27 cellular contexts compared by ENCODE assay signal in the genomic region with DNA sequence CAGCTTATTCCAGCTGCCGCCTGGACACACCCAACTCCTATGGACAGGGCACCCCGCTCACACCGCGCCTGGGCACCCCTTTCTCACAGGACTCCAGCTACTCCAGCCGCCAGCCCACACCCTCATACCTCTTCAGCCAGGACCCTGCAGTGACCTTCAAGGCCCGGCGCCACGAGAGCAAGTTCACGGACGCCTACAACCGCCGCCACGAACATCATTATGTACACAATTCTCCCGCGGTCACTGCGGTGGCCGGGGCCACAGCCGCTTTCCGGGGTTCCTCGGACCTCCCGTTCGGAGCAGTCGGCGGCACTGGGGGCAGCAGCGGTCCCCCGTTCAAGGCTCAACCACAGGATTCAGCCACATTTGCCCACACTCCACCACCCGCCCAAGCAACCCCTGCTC. TPM values are rescaled to one million over a fixed set of nuclear protein-coding genes. Genes with fewer than 3 reads are reported as not detected.
DNase-seq lines count a peak whose midpoint lies in the region; ATAC-seq and TF ChIP-seq lines count a peak whose summit lies in the region.
"Had no signal": no experiment of that assay in that cellular context is flagged by ENCODE, and none has a peak within 500 bp of the region (broad histone marks: within the 10 kb centered on the region; RNA-seq: fewer than 3 reads in every experiment).

No MANE protein-coding gene starts in this region.

- intact Hi-C loops in activated T-helper 2 cell treated with anti-CD3 and anti-CD28 coated beads, Interferon-gamma antibody, Interleukin-2, Interleukin-4, amounts not matched to agents 10 μg/mL and 5 μg/mL and 100 μg/mL, durations not matched to agents 14 hours and 24 hours and 36 hours (cut with micrococcal nuclease): loop anchor here (5.0 to 10.0 kb wide), 3 partner anchors 32 to 695 kb away; a partner anchor contains a TSS

- H3K4me3 Mint-ChIP-seq in CD4-positive, CD25-positive, alpha-beta regulatory T cell: peak overlapping the region; percentile 55 to 90 (median 65)
- H3K4me3 Mint-ChIP-seq in activated T-helper 2 cell treated with anti-CD3 and anti-CD28 coated beads, Interferon-gamma antibody, Interleukin-2, Interleukin-4, amounts not matched to agents 10 μg/mL and 5 μg/mL and 100 μg/mL, durations not matched to agents 14 hours and 24 hours and 36 hours (ENCODE audit: low read depth): peak overlapping the region; percentile 8
- peak overlapping the region in 7 of 10 donors; percentile 9 to 76 (median 50) for H3K4me3 Mint-ChIP-seq in naive thymus-derived CD8-positive, alpha-beta T cell
- no peak overlapping the region for H3K4me3 Mint-ChIP-seq in immature natural killer cell
- no peak overlapping the region for H3K4me3 Mint-ChIP-seq in stimulated activated effector memory CD8-positive, alpha-beta T cell treated with anti-CD3 and anti-CD28 coated beads, Interleukin-12 subunit alpha, Interleukin-12 subunit beta, amount 100 ng/mL, for 72 hours
- H3K4me3 Mint-ChIP-seq: stimulated activated naive CD8-positive, alpha-beta T cell treated with anti-CD3 and anti-CD28 coated beads, Interleukin-15, amount 100 ng/mL, for 72 hours had no signal

- peak overlapping the region; percentile 100 for H3K27ac ChIP-seq in 22Rv1
- H3K27ac ChIP-seq in CD4-positive, CD25-positive, alpha-beta regulatory T cell (ENCODE audit: insufficient read depth, low read length, poor library complexity, severe bottlenecking): no peak overlapping the region
- H3K27ac ChIP-seq: KMS-11, upper lobe of right lung had no signal

- no peak overlapping the region for H3K4me3 ChIP-seq in CD4-positive, CD25-positive, alpha-beta regulatory T cell (ENCODE audit: low read depth, low read length)
- H3K4me3 ChIP-seq: HAP-1, skin epidermis, upper lobe of right lung had no signal

- H3K9me3 Mint-ChIP-seq in CD4-positive, CD25-positive, alpha-beta regulatory T cell: no peaks in the 10 kb centered on the region
- H3K9me3 Mint-ChIP-seq in activated T-helper 2 cell treated with anti-CD3 and anti-CD28 coated beads, Interferon-gamma antibody, Interleukin-2, Interleukin-4, amounts not matched to agents 10 μg/mL and 5 μg/mL and 100 μg/mL, durations not matched to agents 14 hours and 24 hours and 36 hours: no peaks in the 10 kb centered on the region
- no peaks in the 10 kb centered on the region for H3K9me3 Mint-ChIP-seq in naive thymus-derived CD8-positive, alpha-beta T cell
- no peaks in the 10 kb centered on the region for H3K9me3 Mint-ChIP-seq in immature natural killer cell
- no peaks in the 10 kb centered on the region for H3K9me3 Mint-ChIP-seq in stimulated activated effector memory CD8-positive, alpha-beta T cell treated with anti-CD3 and anti-CD28 coated beads, Interleukin-12 subunit alpha, Interleukin-12 subunit beta, amount 100 ng/mL, for 72 hours
- H3K9me3 Mint-ChIP-seq: naive B cell; stimulated activated naive CD8-positive, alpha-beta T cell treated with anti-CD3 and anti-CD28 coated beads, Interleukin-15, amount 100 ng/mL, for 72 hours had no signal

- peak overlapping the region in 2 of 3 donors; percentile 56 to 62 for H3K27ac Mint-ChIP-seq in CD4-positive, CD25-positive, alpha-beta regulatory T cell
- H3K27ac Mint-ChIP-seq in activated T-helper 2 cell treated with anti-CD3 and anti-CD28 coated beads, Interferon-gamma antibody, Interleukin-2, Interleukin-4, amounts not matched to agents 10 μg/mL and 5 μg/mL and 100 μg/mL, durations not matched to agents 14 hours and 24 hours and 36 hours: no peak overlapping the region
- H3K27ac Mint-ChIP-seq in naive thymus-derived CD8-positive, alpha-beta T cell: peak overlapping the region in 8 of 10 donors; percentile 41 to 88 (median 79)
- H3K27ac Mint-ChIP-seq in immature natural killer cell: peak overlapping the region in 1 of 6 donors; percentile 43
- no peak overlapping the region for H3K27ac Mint-ChIP-seq in stimulated activated effector memory CD8-positive, alpha-beta T cell treated with anti-CD3 and anti-CD28 coated beads, Interleukin-12 subunit alpha, Interleukin-12 subunit beta, amount 100 ng/mL, for 72 hours
- H3K27ac Mint-ChIP-seq: progenitor cell of endocrine pancreas had no signal

- no peak for ATAC-seq in CD4-positive, CD25-positive, alpha-beta regulatory T cell (ENCODE audit: low read depth in 2 of 2)
- no peak for ATAC-seq in naive thymus-derived CD8-positive, alpha-beta T cell
- ATAC-seq in stimulated activated effector memory CD8-positive, alpha-beta T cell treated with anti-CD3 and anti-CD28 coated beads, Interleukin-12 subunit alpha, Interleukin-12 subunit beta, amount 100 ng/mL, for 72 hours: no peak
- ATAC-seq: stimulated activated naive CD8-positive, alpha-beta T cell treated with anti-CD3 and anti-CD28 coated beads, Interleukin-15, amount 100 ng/mL, for 72 hours; upper lobe of right lung had no signal

- H3K36me3 ChIP-seq in CD4-positive, CD25-positive, alpha-beta regulatory T cell (ENCODE audit: control insufficient read depth, insufficient read depth, low read length): peaks cover 48% of the 10 kb centered on the region

- POLR2A ChIA-PET in naive thymus-derived CD8-positive, alpha-beta T cell (lab: Charles Lee): interaction anchor here (37.3 kb wide), 1 partner anchor 21 kb away, joined by 2517 read pairs; a partner anchor contains a TSS

- no peaks in the 10 kb centered on the region for H3K27me3 ChIP-seq in CD4-positive, CD25-positive, alpha-beta regulatory T cell (ENCODE audit: control insufficient read depth, insufficient read depth, low read length)
- H3K27me3 ChIP-seq: upper lobe of right lung had no signal

- H3K36me3 Mint-ChIP-seq in CD4-positive, CD25-positive, alpha-beta regulatory T cell: peaks cover 33% of the 10 kb centered on the region
- H3K36me3 Mint-ChIP-seq in activated T-helper 2 cell treated with anti-CD3 and anti-CD28 coated beads, Interferon-gamma antibody, Interleukin-2, Interleukin-4, amounts not matched to agents 10 μg/mL and 5 μg/mL and 100 μg/mL, durations not matched to agents 14 hours and 24 hours and 36 hours (ENCODE audit: low read depth): peaks cover 63% of the 10 kb centered on the region
- peaks cover 0 to 47% (median 12%) of the 10 kb centered on the region in 3 donors for H3K36me3 Mint-ChIP-seq in naive thymus-derived CD8-positive, alpha-beta T cell
- H3K36me3 Mint-ChIP-seq in immature natural killer cell: peaks cover 9 to 22% (median 11%) of the 10 kb centered on the region in 3 donors
- peaks cover 89% of the 10 kb centered on the region for H3K36me3 Mint-ChIP-seq in stimulated activated effector memory CD8-positive, alpha-beta T cell treated with anti-CD3 and anti-CD28 coated beads, Interleukin-12 subunit alpha, Interleukin-12 subunit beta, amount 100 ng/mL, for 72 hours

- H3K4me1 ChIP-seq in CD4-positive, CD25-positive, alpha-beta regulatory T cell (ENCODE audit: control insufficient read depth, insufficient read depth, low read length, poor library complexity, severe bottlenecking): peaks cover 86% of the 10 kb centered on the region

- H3K9me3 ChIP-seq in CD4-positive, CD25-positive, alpha-beta regulatory T cell (ENCODE audit: control insufficient read depth in 2 of 2, low read length in 2 of 2): no peaks in the 10 kb centered on the region
- H3K9me3 ChIP-seq: HAP-1, upper lobe of right lung had no signal

- DNase-seq in CD4-positive, CD25-positive, alpha-beta regulatory T cell: no peak
- no peak for DNase-seq in activated T-helper 2 cell treated with anti-CD3 and anti-CD28 coated beads, Interferon-gamma antibody, Interleukin-2, Interleukin-4, amounts not matched to agents 10 μg/mL and 5 μg/mL and 100 μg/mL, durations not matched to agents 14 hours and 24 hours and 36 hours (ENCODE audit: low spot score)
- DNase-seq in naive thymus-derived CD8-positive, alpha-beta T cell: no peak
- DNase-seq in immature natural killer cell (no peak), NCI-H187 treated with DMSO at 0.1 percent for 48 hours (lab: John Stamatoyannopoulos, UW) (no peak)
- DNase-seq in stimulated activated effector memory CD8-positive, alpha-beta T cell treated with anti-CD3 and anti-CD28 coated beads, Interleukin-12 subunit alpha, Interleukin-12 subunit beta, amount 100 ng/mL, for 72 hours (ENCODE audit: low spot score in 2 of 2): no peak
- DNase-seq: anterior cingulate cortex; central memory CD4-positive, alpha-beta T cell; COR-L47; EL; erythroblast; hippocampal formation; mesendoderm; naive B cell; NCI-H1694 treated with DMSO at 0.1 percent for 48 hours; OCI-M1; SIG-M5; stimulated activated naive CD8-positive, alpha-beta T cell treated with anti-CD3 and anti-CD28 coated beads, Interleukin-15, amount 100 ng/mL, for 72 hours; T-helper 1 cell; upper lobe of right lung had no signal

- no peaks in the 10 kb centered on the region for H3K27me3 Mint-ChIP-seq in CD4-positive, CD25-positive, alpha-beta regulatory T cell
- H3K27me3 Mint-ChIP-seq in activated T-helper 2 cell treated with anti-CD3 and anti-CD28 coated beads, Interferon-gamma antibody, Interleukin-2, Interleukin-4, amounts not matched to agents 10 μg/mL and 5 μg/mL and 100 μg/mL, durations not matched to agents 14 hours and 24 hours and 36 hours (ENCODE audit: low read depth): no peaks in the 10 kb centered on the region
- H3K27me3 Mint-ChIP-seq in naive thymus-derived CD8-positive, alpha-beta T cell: no peaks in the 10 kb centered on the region
- H3K27me3 Mint-ChIP-seq in immature natural killer cell (ENCODE audit: low read depth in 3 of 3): peaks cover 3 to 6% (median 3%) of the 10 kb centered on the region in 3 donors
- H3K27me3 Mint-ChIP-seq: naive B cell; progenitor cell of endocrine pancreas; stimulated activated naive CD8-positive, alpha-beta T cell treated with anti-CD3 and anti-CD28 coated beads, Interleukin-15, amount 100 ng/mL, for 72 hours had no signal

- H3K4me1 Mint-ChIP-seq in CD4-positive, CD25-positive, alpha-beta regulatory T cell: peaks cover 10 to 68% (median 37%) of the 10 kb centered on the region in 4 donors
- H3K4me1 Mint-ChIP-seq in activated T-helper 2 cell treated with anti-CD3 and anti-CD28 coated beads, Interferon-gamma antibody, Interleukin-2, Interleukin-4, amounts not matched to agents 10 μg/mL and 5 μg/mL and 100 μg/mL, durations not matched to agents 14 hours and 24 hours and 36 hours (ENCODE audit: low read depth): peaks cover 37% of the 10 kb centered on the region
- peaks cover 22 to 71% (median 70%) of the 10 kb centered on the region in 4 donors for H3K4me1 Mint-ChIP-seq in naive thymus-derived CD8-positive, alpha-beta T cell
- peaks cover 57 to 60% of the 10 kb centered on the region in 2 donors for H3K4me1 Mint-ChIP-seq in immature natural killer cell
- H3K4me1 Mint-ChIP-seq in stimulated activated effector memory CD8-positive, alpha-beta T cell treated with anti-CD3 and anti-CD28 coated beads, Interleukin-12 subunit alpha, Interleukin-12 subunit beta, amount 100 ng/mL, for 72 hours: peaks cover 52% of the 10 kb centered on the region

- TF ChIP-seq CTCF in 22Rv1 (IDR thresholded peaks at IDR 0.05): no peak

RNA-seq across cellular contexts. Expression of a gene that starts 5.9 kb away (rescaled TPM):
- total RNA-seq in CD4-positive, CD25-positive, alpha-beta regulatory T cell: 118 TPM
- 1 to 10 TPM; 1.2 to 2.0 (median 1.5) TPM for polyA plus RNA-seq in CD4-positive, CD25-positive, alpha-beta regulatory T cell
- total RNA-seq in activated T-helper 2 cell treated with anti-CD3 and anti-CD28 coated beads, Interferon-gamma antibody, Interleukin-2, Interleukin-4, amounts not matched to agents 10 μg/mL and 5 μg/mL and 100 μg/mL, durations not matched to agents 14 hours and 24 hours and 36 hours: 23.3 and 24.0 TPM in 2 replicates
- total RNA-seq in naive thymus-derived CD8-positive, alpha-beta T cell: 10 to 100 TPM; 92.8 to 93.8 TPM
- polyA plus RNA-seq in naive thymus-derived CD8-positive, alpha-beta T cell: 1 to 10 TPM in 2 of 3 donors, under 1 TPM in 1; 0.98 to 3.7 (median 2.8) TPM
- polyA plus RNA-seq in immature natural killer cell: 1 to 10 TPM in 1 of 3 donors, under 1 TPM in 1, not detected in 1; 0.56 to 2.3 TPM

RNA-seq across cellular contexts. Expression of a gene that starts 16.2 kb away (rescaled TPM):
- total RNA-seq in CD4-positive, CD25-positive, alpha-beta regulatory T cell: 149 TPM
- 100 to 1,000 TPM in 1 of 4 donors, 10 to 100 TPM in 3; 80.4 to 100 (median 92.0) TPM for polyA plus RNA-seq in CD4-positive, CD25-positive, alpha-beta regulatory T cell
- 115 and 119 TPM in 2 replicates for total RNA-seq in activated T-helper 2 cell treated with anti-CD3 and anti-CD28 coated beads, Interferon-gamma antibody, Interleukin-2, Interleukin-4, amounts not matched to agents 10 μg/mL and 5 μg/mL and 100 μg/mL, durations not matched to agents 14 hours and 24 hours and 36 hours
- total RNA-seq in naive thymus-derived CD8-positive, alpha-beta T cell: 100 to 1,000 TPM; 176 to 178 TPM
- 100 to 1,000 TPM in 1 of 3 donors, 10 to 100 TPM in 2; 79.9 to 101 (median 80.1) TPM for polyA plus RNA-seq in naive thymus-derived CD8-positive, alpha-beta T cell
- polyA plus RNA-seq in immature natural killer cell: 100 to 1,000 TPM in 2 of 3 donors, 10 to 100 TPM in 1; 97.6 to 183 (median 128) TPM

RNA-seq across cellular contexts. Expression of a gene that starts 48.9 kb away (rescaled TPM):
- not detected for total RNA-seq in CD4-positive, CD25-positive, alpha-beta regulatory T cell
- polyA plus RNA-seq in CD4-positive, CD25-positive, alpha-beta regulatory T cell: not detected
- total RNA-seq in activated T-helper 2 cell treated with anti-CD3 and anti-CD28 coated beads, Interferon-gamma antibody, Interleukin-2, Interleukin-4, amounts not matched to agents 10 μg/mL and 5 μg/mL and 100 μg/mL, durations not matched to agents 14 hours and 24 hours and 36 hours: not detected in 2 replicates
- not detected for total RNA-seq in naive thymus-derived CD8-positive, alpha-beta T cell
- polyA plus RNA-seq in naive thymus-derived CD8-positive, alpha-beta T cell: not detected
- not detected for polyA plus RNA-seq in immature natural killer cell
- total RNA-seq: activated CD8-positive, alpha-beta memory T cell treated with anti-CD3 and anti-CD28 coated beads for 36 hours; frontal cortex; progenitor cell of endocrine pancreas had no signal

Comparison
In these comparisons a context has a peak if more than half of its experiments do, and no peak if none do; other contexts are left out.
1. H3K27ac Mint-ChIP-seq: peak in CD4-positive, CD25-positive, alpha-beta regulatory T cell (2 of 3) and naive thymus-derived CD8-positive, alpha-beta T cell (8 of 10); none in activated T-helper 2 cell treated with anti-CD3 and anti-CD28 coated beads, Interferon-gamma antibody, Interleukin-2, Interleukin-4, amounts not matched to agents 10 μg/mL and 5 μg/mL and 100 μg/mL, durations not matched to agents 14 hours and 24 hours and 36 hours (single experiment) and stimulated activated effector memory CD8-positive, alpha-beta T cell treated with anti-CD3 and anti-CD28 coated beads, Interleukin-12 subunit alpha, Interleukin-12 subunit beta, amount 100 ng/mL, for 72 hours (single experiment).
2. H3K4me3 Mint-ChIP-seq: peak in CD4-positive, CD25-positive, alpha-beta regulatory T cell (4 of 4), activated T-helper 2 cell treated with anti-CD3 and anti-CD28 coated beads, Interferon-gamma antibody, Interleukin-2, Interleukin-4, amounts not matched to agents 10 μg/mL and 5 μg/mL and 100 μg/mL, durations not matched to agents 14 hours and 24 hours and 36 hours (single experiment) and naive thymus-derived CD8-positive, alpha-beta T cell (7 of 10); none in immature natural killer cell (0 of 5) and stimulated activated effector memory CD8-positive, alpha-beta T cell treated with anti-CD3 and anti-CD28 coated beads, Interleukin-12 subunit alpha, Interleukin-12 subunit beta, amount 100 ng/mL, for 72 hours (single experiment).